Comparison of ENCODE assay signal across 1 cellular context in genomic region chr2:165467921-165468320, GRCh38.
TF ChIP-seq lines count a peak whose summit lies in the region.

No MANE protein-coding gene starts in this region.

TF ChIP-seq in WTC11, 78 proteins besides CTCF, POLR2A, EP300 and RAD21:
- TF ChIP-seq NR3C1 (CRISPR knock-in tag; conservative IDR thresholded peaks at IDR 0.05; ENCODE audit: low read depth) (no peak), TEAD1 (CRISPR knock-in tag; IDR thresholded peaks at IDR 0.05) (no peak), ERG (CRISPR knock-in tag; IDR thresholded peaks at IDR 0.05) (no peak), KAT7 (CRISPR knock-in tag; IDR thresholded peaks at IDR 0.05; ENCODE audit: borderline replicate concordance) (no peak), ZNF416 (CRISPR knock-in tag; IDR thresholded peaks at IDR 0.05) (no peak)
- TF ChIP-seq, protein P1, sequence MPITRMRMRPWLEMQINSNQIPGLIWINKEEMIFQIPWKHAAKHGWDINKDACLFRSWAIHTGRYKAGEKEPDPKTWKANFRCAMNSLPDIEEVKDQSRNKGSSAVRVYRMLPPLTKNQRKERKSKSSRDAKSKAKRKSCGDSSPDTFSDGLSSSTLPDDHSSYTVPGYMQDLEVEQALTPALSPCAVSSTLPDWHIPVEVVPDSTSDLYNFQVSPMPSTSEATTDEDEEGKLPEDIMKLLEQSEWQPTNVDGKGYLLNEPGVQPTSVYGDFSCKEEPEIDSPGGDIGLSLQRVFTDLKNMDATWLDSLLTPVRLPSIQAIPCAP (CRISPR knock-in tag; IDR thresholded peaks at IDR 0.05) = no peak
- TF ChIP-seq, protein P2, sequence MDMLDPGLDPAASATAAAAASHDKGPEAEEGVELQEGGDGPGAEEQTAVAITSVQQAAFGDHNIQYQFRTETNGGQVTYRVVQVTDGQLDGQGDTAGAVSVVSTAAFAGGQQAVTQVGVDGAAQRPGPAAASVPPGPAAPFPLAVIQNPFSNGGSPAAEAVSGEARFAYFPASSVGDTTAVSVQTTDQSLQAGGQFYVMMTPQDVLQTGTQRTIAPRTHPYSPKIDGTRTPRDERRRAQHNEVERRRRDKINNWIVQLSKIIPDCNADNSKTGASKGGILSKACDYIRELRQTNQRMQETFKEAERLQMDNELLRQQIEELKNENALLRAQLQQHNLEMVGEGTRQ (CRISPR knock-in tag; IDR thresholded peaks at IDR 0.05) = no peak
